10 cellular contexts compared by ENCODE assay signal in the genomic region with DNA sequence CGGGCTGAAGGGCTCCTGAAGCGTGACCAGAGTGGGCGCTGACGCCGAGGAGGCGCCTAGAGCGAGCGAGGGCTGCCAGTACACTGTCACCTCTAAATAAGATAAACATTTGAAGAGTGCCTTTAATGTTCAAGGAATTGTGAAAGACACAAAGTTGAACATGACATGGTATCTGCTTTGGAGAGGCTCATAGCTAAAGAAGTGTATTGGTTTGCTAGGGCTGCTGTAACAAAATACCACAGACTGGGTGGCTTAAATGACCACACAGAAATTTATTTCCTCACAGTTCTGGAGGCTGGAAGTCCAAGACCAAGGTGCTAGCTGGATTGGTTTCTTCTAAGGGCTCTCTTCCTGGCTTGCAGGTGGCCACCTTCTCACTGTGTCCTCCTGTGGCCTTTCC. TPM values are rescaled to one million over a fixed set of nuclear protein-coding genes. Genes with fewer than 3 reads are reported as not detected.
"Had no signal": no experiment of that assay in that cellular context is flagged by ENCODE, and none has a peak within 500 bp of the region (broad histone marks: within the 10 kb centered on the region; RNA-seq: fewer than 3 reads in every experiment).

No MANE protein-coding gene starts in this region.

- H3K4me2 ChIP-seq: KMS-11 had no signal

- DNase-seq: IMR-90, KBM-7, KG1 had no signal

- ATAC-seq: K562 had no signal

- FAIRE-seq: HTR-8/SVneo, K562 had no signal

- H3K9ac ChIP-seq: KMS-11 had no signal

- H3K4me3 ChIP-seq: K562 had no signal

- H3K27ac ChIP-seq: HL-60, KMS-11 had no signal

RNA-seq across cellular contexts. Expression of gene GPR33, which starts 39.7 kb away (rescaled TPM):
- total RNA-seq: HT-29, HT1080, IMR-90, K562 had no signal
- polyA plus RNA-seq: IgD-negative memory B cell, IMR-90, K562 had no signal
